ENCODE assay signal across 18 cellular contexts in genomic region chr3:117751691-117752090, GRCh38.
DNase-seq lines count a peak whose midpoint lies in the region; ATAC-seq and TF ChIP-seq lines count a peak whose summit lies in the region.
"Had no signal": no experiment of that assay in that cellular context is flagged by ENCODE, and none has a peak within 500 bp of the region (broad histone marks: within the 10 kb centered on the region; RNA-seq: fewer than 3 reads in every experiment).

No MANE protein-coding gene starts in this region.

- POLR2A ChIA-PET in PC-9 (lab: Charles Lee; ENCODE audit: unreplicated experiment): no interaction called here

- in situ Hi-C loops in mammary epithelial cell (cut with MboI; ENCODE audit: low sequenced_read_pairs in 2 of 2): no loop called here

- DNase-seq in PC-9 (no peak), epidermal melanocyte (ENCODE audit: insufficient read length, low spot score) (peak; percentile 46), mesenchymal stem cell (no peak), smooth muscle cell (lab: John Stamatoyannopoulos, UW; ENCODE audit: unreplicated experiment) (no peak), cardiac septum (ENCODE audit: low spot score) (no peak), mammary epithelial cell (no peak)
- DNase-seq: CD4-positive, alpha-beta T cell; H7; HFFc6; KBM-7; NCI-H1694 treated with DMSO at 0.1 percent for 48 hours; NCI-H2107; NCI-H2227 treated with DMSO at 0.1 percent for 48 hours; NCI-H510A treated with DMSO at 0.1 percent for 48 hours had no signal

- H4K8ac ChIP-seq in mesenchymal stem cell (ENCODE audit: low read length): no peak overlapping the region

- no peak overlapping the region for H3K23ac ChIP-seq in mesenchymal stem cell (ENCODE audit: low read length in 2 of 2)

- H3K36me3 ChIP-seq in PC-9 (ENCODE audit: low read depth) (no peaks in the 10 kb centered on the region), mesenchymal stem cell (ENCODE audit: control insufficient read depth in 1 of 2, insufficient read depth in 2 of 2, low read depth in 1 of 2, low read length in 2 of 2) (no peaks in the 10 kb centered on the region), smooth muscle cell (ENCODE audit: low read depth) (no peaks in the 10 kb centered on the region), mammary epithelial cell (ENCODE audit: insufficient read depth, low read length) (no peaks in the 10 kb centered on the region)

- H2BK12ac ChIP-seq in mesenchymal stem cell (ENCODE audit: low read length in 2 of 2): no peak overlapping the region

- H3K9me2 ChIP-seq in PC-9 (ENCODE audit: insufficient read depth): no peaks in the 10 kb centered on the region

- intact Hi-C loops in PC-9 (cut with micrococcal nuclease; ENCODE audit: unreplicated experiment) (no loop called here), cardiac septum (cut with DNase I) (no loop called here), mammary epithelial cell (cut with micrococcal nuclease) (no loop called here)

- H2BK120ac ChIP-seq in mesenchymal stem cell (ENCODE audit: low read depth, low read length): no peak overlapping the region

- H3K4me1 ChIP-seq in PC-9 (replicated peaks; ENCODE audit: insufficient read depth): no peaks in the 10 kb centered on the region
- peaks cover 2% of the 10 kb centered on the region for H3K4me1 ChIP-seq in mesenchymal stem cell (ENCODE audit: control insufficient read depth, insufficient read depth, low read depth, low read length)
- peaks cover 22% of the 10 kb centered on the region for H3K4me1 ChIP-seq in smooth muscle cell (ENCODE audit: low read depth)
- no peaks in the 10 kb centered on the region for H3K4me1 ChIP-seq in mammary epithelial cell (ENCODE audit: insufficient read depth, low read length)

- H4K20me1 ChIP-seq in PC-9 (ENCODE audit: insufficient read depth): no peaks in the 10 kb centered on the region
- H4K20me1 ChIP-seq in smooth muscle cell (ENCODE audit: low read depth): no peaks in the 10 kb centered on the region
- no peaks in the 10 kb centered on the region for H4K20me1 ChIP-seq in mammary epithelial cell (ENCODE audit: insufficient read depth, low read length)

- no peak overlapping the region for H2BK15ac ChIP-seq in mesenchymal stem cell (ENCODE audit: low read depth, poor library complexity, severe bottlenecking)

- H3K79me1 ChIP-seq in mesenchymal stem cell (replicated peaks; ENCODE audit: low read length, poor library complexity, severe bottlenecking): no peaks in the 10 kb centered on the region

- no peak overlapping the region for H4K91ac ChIP-seq in mesenchymal stem cell (ENCODE audit: low read length)

- H3K79me2 ChIP-seq in PC-9 (ENCODE audit: low read depth) (no peaks in the 10 kb centered on the region), smooth muscle cell (ENCODE audit: low read depth) (no peaks in the 10 kb centered on the region), mammary epithelial cell (ENCODE audit: insufficient read depth, low read length) (no peaks in the 10 kb centered on the region)

- H3K4me2 ChIP-seq in PC-9 (no peak overlapping the region), mesenchymal stem cell (ENCODE audit: low read length, poor library complexity, severe bottlenecking) (no peak overlapping the region), smooth muscle cell (peak overlapping the region; percentile 64), mammary epithelial cell (ENCODE audit: insufficient read depth, low read depth, low read length) (no peak overlapping the region)

- H2BK5ac ChIP-seq in mesenchymal stem cell (ENCODE audit: low read depth, low read length, poor library complexity, severe bottlenecking): no peak overlapping the region

- BruUV-seq in PC-9 (replicated peaks; lab: Mats Ljungman, UMichigan) (no TSS peak), mammary epithelial cell (replicated peaks; lab: Mats Ljungman, UMichigan) (no TSS peak)

- H3K9ac ChIP-seq in mesenchymal stem cell (ENCODE audit: low read length): no peak overlapping the region
- no peak overlapping the region for H3K9ac ChIP-seq in smooth muscle cell (ENCODE audit: low read depth)
- no peak overlapping the region for H3K9ac ChIP-seq in mammary epithelial cell (ENCODE audit: insufficient read depth, low read length)

- no peaks in the 10 kb centered on the region for H3K27me3 ChIP-seq in PC-9 (ENCODE audit: insufficient read depth, low read depth)
- H3K27me3 ChIP-seq in mesenchymal stem cell (ENCODE audit: control insufficient read depth in 1 of 2, insufficient read depth in 1 of 2, low read length in 2 of 2): no peaks in the 10 kb centered on the region
- H3K27me3 ChIP-seq in smooth muscle cell (ENCODE audit: low read depth): no peaks in the 10 kb centered on the region
- H3K27me3 ChIP-seq in mammary epithelial cell (ENCODE audit: insufficient read depth, low read length): no peaks in the 10 kb centered on the region

- H3K14ac ChIP-seq in mesenchymal stem cell (ENCODE audit: low read length in 2 of 2): no peak overlapping the region

- no peak for ATAC-seq in GM21515 (IDR thresholded peaks at IDR 0.05; ENCODE audit: unreplicated experiment)
- ATAC-seq in GM18511 (IDR thresholded peaks at IDR 0.05; ENCODE audit: unreplicated experiment): no peak
- ATAC-seq: GM12878, HepG2 had no signal

- H3K9me3 ChIP-seq in PC-9 (ENCODE audit: insufficient read depth, low read depth): no peaks in the 10 kb centered on the region
- H3K9me3 ChIP-seq in mesenchymal stem cell (ENCODE audit: control insufficient read depth, low read length): no peaks in the 10 kb centered on the region
- no peaks in the 10 kb centered on the region for H3K9me3 ChIP-seq in smooth muscle cell (replicated peaks; ENCODE audit: low read depth)
- H3K9me3 ChIP-seq in mammary epithelial cell (replicated peaks; ENCODE audit: insufficient read depth, low read length): no peaks in the 10 kb centered on the region

- WGBS in mesenchymal stem cell: 99% methylated on average over 3 of the region's 3 CpGs
- 61% methylated on average over 3 of the region's 3 CpGs for WGBS in smooth muscle cell (ENCODE audit: low lambda C conversion rate)
- WGBS in mammary epithelial cell (ENCODE audit: low coverage, missing lambda C conversion rate): 41% methylated on average over 3 of the region's 3 CpGs

- dilution Hi-C loops in mammary epithelial cell (cut with HindIII; ENCODE audit: low sequenced_read_pairs): no loop called here

- 0 out of 2 replicates have a peak overlapping the region, but pooled peaks have one; percentile 43 for H2AFZ ChIP-seq in PC-9
- no peak overlapping the region for H2AFZ ChIP-seq in mesenchymal stem cell (ENCODE audit: low read depth, low read length)
- H2AFZ ChIP-seq in smooth muscle cell (ENCODE audit: low read depth): peak overlapping the region; percentile 76
- no peak overlapping the region for H2AFZ ChIP-seq in mammary epithelial cell (ENCODE audit: low read depth, low read length)

- H3K18ac ChIP-seq in mesenchymal stem cell (ENCODE audit: low read depth in 1 of 2, low read length in 2 of 2): no peak overlapping the region

- H3F3A ChIP-seq in PC-9 (ENCODE audit: insufficient read depth, low read depth) (no peaks in the 10 kb centered on the region), smooth muscle cell (ENCODE audit: low read depth) (no peaks in the 10 kb centered on the region)

- H3K4ac ChIP-seq in mesenchymal stem cell (ENCODE audit: low read depth in 1 of 2, low read length in 2 of 2): no peak overlapping the region

- H3K27ac ChIP-seq in PC-9 (no peak overlapping the region), mesenchymal stem cell (ENCODE audit: low read length, poor library complexity, severe bottlenecking) (no peak overlapping the region), smooth muscle cell (ENCODE audit: low read depth) (no peak overlapping the region), mammary epithelial cell (ENCODE audit: insufficient read depth, low read depth, low read length) (no peak overlapping the region)

- peak overlapping the region; percentile 64 for H2AK5ac ChIP-seq in mesenchymal stem cell (ENCODE audit: low read length, severe bottlenecking)

- no peak for TF ChIP-seq CTCF in PC-9 (conservative IDR thresholded peaks at IDR 0.05)
- no peak for TF ChIP-seq CTCF in smooth muscle cell (IDR thresholded peaks at IDR 0.05; ENCODE audit: borderline replicate concordance, insufficient read depth, poor library complexity, severe bottlenecking)
- TF ChIP-seq CTCF in mammary epithelial cell (conservative IDR thresholded peaks at IDR 0.05 in 1 of 2, IDR thresholded peaks at IDR 0.05 in 1 of 2; ENCODE audit: extremely low read depth in 1 of 2, insufficient read depth in 1 of 2, low read depth in 1 of 2, low read length in 2 of 2): no peak

- no peak overlapping the region for H3K4me3 ChIP-seq in PC-9
- no peak overlapping the region for H3K4me3 ChIP-seq in mesenchymal stem cell (ENCODE audit: insufficient read depth in 1 of 2, low read depth in 1 of 2, low read length in 2 of 2)
- no peak overlapping the region for H3K4me3 ChIP-seq in smooth muscle cell
- H3K4me3 ChIP-seq in mammary epithelial cell (replicated peaks in 1 of 3; ENCODE audit: insufficient read depth in 1 of 3, low read depth in 2 of 3, low read length in 3 of 3): no peak overlapping the region
- H3K4me3 ChIP-seq: GM12878 had no signal

- CTCF ChIA-PET in PC-9 (lab: Charles Lee): no interaction called here
- CTCF ChIA-PET in mammary epithelial cell (lab: Charles Lee; ENCODE audit: low non-redundant PET): no interaction called here

Comparison
In these comparisons a context has a peak if more than half of its experiments do, and no peak if none do; other contexts are left out.
1. H2AFZ ChIP-seq: peak in PC-9 (single experiment) and smooth muscle cell (single experiment); none in mesenchymal stem cell (single experiment) and mammary epithelial cell (single experiment).